In genomic region chr11:61120099-61120864, GRCh38 we compare ENCODE assay signal across 19 cellular contexts. TPM values are rescaled to one million over a fixed set of nuclear protein-coding genes. Genes with fewer than 3 reads are reported as not detected.
DNase-seq lines count a peak whose midpoint lies in the region; ATAC-seq, FAIRE-seq and TF ChIP-seq lines count a peak whose summit lies in the region.
"Had no signal": no experiment of that assay in that cellular context is flagged by ENCODE, and none has a peak within 500 bp of the region (broad histone marks: within the 10 kb centered on the region; RNA-seq: fewer than 3 reads in every experiment).

No MANE protein-coding gene starts in this region.

- no peak overlapping the region for H2BK12ac ChIP-seq in H1 (ENCODE audit: low read depth, low read length)

- H2BK15ac ChIP-seq in H1 (ENCODE audit: low read length), result no peak overlapping the region

- H3K27ac ChIP-seq in H1 (ENCODE audit: low read depth, low read length), result no peak overlapping the region
- H3K27ac ChIP-seq in temporal lobe (ENCODE audit: low read depth, low read length), result peak overlapping the region; percentile 40
- H3K27ac ChIP-seq: breast epithelium, SK-N-MC had no signal

- no peak overlapping the region for H2BK20ac ChIP-seq in H1 (ENCODE audit: low read length)

- no peaks in the 10 kb centered on the region for H3K36me3 ChIP-seq in H1 (ENCODE audit: control insufficient read depth in 2 of 4, insufficient read depth in 4 of 4, low read length in 3 of 4)
- H3K36me3 ChIP-seq: breast epithelium, sigmoid colon had no signal

- H3K4me1 ChIP-seq in H1 (replicated peaks in 1 of 4; ENCODE audit: control insufficient read depth in 3 of 4, insufficient read depth in 4 of 4, low read length in 3 of 4), result no peaks in the 10 kb centered on the region; a peak in 1 of 7 replicates
- H3K4me1 ChIP-seq: breast epithelium had no signal

- H3K4me3 ChIP-seq in H1 (ENCODE audit: extremely low read depth in 1 of 4, insufficient read depth in 2 of 4, low read depth in 3 of 4, low read length in 4 of 4), result no peak overlapping the region
- H3K4me3 ChIP-seq: breast epithelium, lung, sigmoid colon had no signal

- 88% methylated on average over 17 of the region's 17 CpGs; no CpG with 5 or more reads in 1 of the 2 experiments for WGBS in H1 (ENCODE audit: extremely low coverage in 1 of 2, insufficient coverage in 1 of 2, insufficient read length in 1 of 2, insufficient replicate concordance in 2 of 2, low coverage in 1 of 2, low lambda C conversion rate in 2 of 2, missing lambda C conversion rate in 1 of 2), 2 experiments

- peak overlapping the region; percentile 48 for H3K4me3 Mint-ChIP-seq in activated CD8-positive, alpha-beta memory T cell treated with anti-CD3 and anti-CD28 coated beads, Interleukin-2, amount 10 ng/mL, durations not matched to agents 7 days and 5 days
- H3K4me3 Mint-ChIP-seq in activated CD8-positive, alpha-beta T cell treated with anti-CD3 and anti-CD28 coated beads, Interleukin-2, amount 10 ng/mL, durations not matched to agents 7 days and 5 days, result peak overlapping the region; percentile 49
- no peak overlapping the region for H3K4me3 Mint-ChIP-seq in HFFc6
- H3K4me3 Mint-ChIP-seq: IgD-negative memory B cell; stimulated activated naive B cell treated with anti-CD40 and anti-IgM and Interleukin-4, amounts not matched to agents 10 μg/mL and 1 μg/mL and 100 μg/mL, for 72 hours had no signal

- H3K56ac ChIP-seq in H1 (replicated peaks; ENCODE audit: insufficient read length, low read depth, low read length), result no peak overlapping the region

- H2AFZ ChIP-seq in H1 (ENCODE audit: low read length), result no peak overlapping the region

- H3K23me2 ChIP-seq in H1 (ENCODE audit: low read depth, low read length), result peaks cover 11% of the 10 kb centered on the region; the same call in 1 of the 2 replicates

- ATAC-seq in activated CD8-positive, alpha-beta memory T cell treated with anti-CD3 and anti-CD28 coated beads, Interleukin-2, amount 10 ng/mL, durations not matched to agents 7 days and 5 days, result no peak
- peak; percentile 24 for ATAC-seq in activated CD8-positive, alpha-beta T cell treated with anti-CD3 and anti-CD28 coated beads, Interleukin-2, amount 10 ng/mL, durations not matched to agents 7 days and 5 days

- H3K4ac ChIP-seq in H1 (replicated peaks; ENCODE audit: insufficient read length, low read depth, low read length), result no peak overlapping the region

- peaks cover 0 to 2% (median 0%) of the 10 kb centered on the region in 4 experiments; a peak in 1 of 7 replicates for H3K27me3 ChIP-seq in H1 (replicated peaks in 1 of 4; ENCODE audit: control insufficient read depth in 3 of 4, extremely low read depth in 1 of 4, insufficient read depth in 3 of 4, low read length in 3 of 4)
- H3K27me3 ChIP-seq: breast epithelium, sigmoid colon had no signal

- H3K79me2 ChIP-seq in H1 (ENCODE audit: control insufficient read depth in 1 of 2, insufficient read depth in 2 of 2, low read length in 2 of 2), result no peaks in the 10 kb centered on the region

- POLR2A ChIA-PET in activated CD8-positive, alpha-beta T cell treated with anti-CD3 and anti-CD28 coated beads, Interleukin-2, amount 10 ng/mL, durations not matched to agents 7 days and 5 days (lab: Charles Lee), result interaction anchor here (1.2 to 2.4 kb wide), 3 partner anchors 8 to 149 kb away, joined by 3 to 9 read pairs (median 7); partner anchors contain the start of gene CD6
- POLR2A ChIA-PET in H1 (lab: Charles Lee; ENCODE audit: partially characterized antibody), result no interaction called here

- peak overlapping the region; percentile 52 for H3K27ac Mint-ChIP-seq in activated CD8-positive, alpha-beta memory T cell treated with anti-CD3 and anti-CD28 coated beads, Interleukin-2, amount 10 ng/mL, durations not matched to agents 7 days and 5 days
- peak overlapping the region; percentile 83 for H3K27ac Mint-ChIP-seq in activated CD8-positive, alpha-beta T cell treated with anti-CD3 and anti-CD28 coated beads, Interleukin-2, amount 10 ng/mL, durations not matched to agents 7 days and 5 days
- no peak overlapping the region for H3K27ac Mint-ChIP-seq in HFFc6
- H3K27ac Mint-ChIP-seq: stimulated activated naive B cell treated with anti-CD40 and anti-IgM and Interleukin-4, amounts not matched to agents 10 μg/mL and 1 μg/mL and 100 μg/mL, for 72 hours had no signal

- H3K27me3 Mint-ChIP-seq in activated CD8-positive, alpha-beta memory T cell treated with anti-CD3 and anti-CD28 coated beads, Interleukin-2, amount 10 ng/mL, durations not matched to agents 7 days and 5 days, result no peaks in the 10 kb centered on the region
- H3K27me3 Mint-ChIP-seq in activated CD8-positive, alpha-beta T cell treated with anti-CD3 and anti-CD28 coated beads, Interleukin-2, amount 10 ng/mL, durations not matched to agents 7 days and 5 days (ENCODE audit: low read depth), result no peaks in the 10 kb centered on the region
- peaks cover 11% of the 10 kb centered on the region for H3K27me3 Mint-ChIP-seq in HFFc6 (ENCODE audit: insufficient read depth)
- H3K27me3 Mint-ChIP-seq: IgD-negative memory B cell; stimulated activated naive B cell treated with anti-CD40 and anti-IgM and Interleukin-4, amounts not matched to agents 10 μg/mL and 1 μg/mL and 100 μg/mL, for 72 hours had no signal

- no peak overlapping the region for H3K23ac ChIP-seq in H1 (ENCODE audit: insufficient read length)

- no peak for DNase-seq in activated CD8-positive, alpha-beta memory T cell treated with anti-CD3 and anti-CD28 coated beads, Interleukin-2, amount 10 ng/mL, durations not matched to agents 7 days and 5 days
- no peak for DNase-seq in activated CD8-positive, alpha-beta memory T cell treated with anti-CD3 and anti-CD28 coated beads, Interleukin-2, amount 50 U/mL, for 4 hours
- no peak for DNase-seq in activated CD8-positive, alpha-beta T cell treated with anti-CD3 and anti-CD28 coated beads, Interleukin-2, amount 10 ng/mL, durations not matched to agents 7 days and 5 days
- DNase-seq in H1 (ENCODE audit: low read depth in 1 of 2, low spot score in 2 of 2) (no peak), activated gamma-delta T cell (lab: John Stamatoyannopoulos, UW) (no peak), HuH-7 (ENCODE audit: low spot score) (no peak), HFFc6 (no peak)
- DNase-seq: ACHN; effector CD8-positive, alpha-beta T cell; GOT3; NCI-H1417 treated with DMSO at 0.1 percent for 48 hours; NCI-H345; sigmoid colon; stimulated activated naive B cell treated with anti-CD40 and anti-IgM and Interleukin-4, amounts not matched to agents 10 μg/mL and 1 μg/mL and 100 μg/mL, for 72 hours had no signal

- H2BK120ac ChIP-seq in H1 (replicated peaks; ENCODE audit: low read depth, low read length), result no peak overlapping the region

- TF ChIP-seq EP300 in H1 (IDR thresholded peaks at IDR 0.05; ENCODE audit: borderline replicate concordance in 1 of 2, low read depth in 2 of 2, low read length in 2 of 2), result no peak

- H4K91ac ChIP-seq in H1 (replicated peaks; ENCODE audit: insufficient read length, low read length), result no peak overlapping the region

- H2BK5ac ChIP-seq in H1 (ENCODE audit: low read depth, low read length), result no peak overlapping the region

- H3K18ac ChIP-seq in H1 (ENCODE audit: extremely low read depth, low read length), result no peak overlapping the region

- H3K14ac ChIP-seq in H1 (ENCODE audit: insufficient read length), result no peak overlapping the region

- no peak overlapping the region for H2AK5ac ChIP-seq in H1 (ENCODE audit: low read depth, low read length)

- TF ChIP-seq POLR2A in H1 (IDR thresholded peaks at IDR 0.05; ENCODE audit: control extremely low read depth in 1 of 2, low read depth in 2 of 2, low read length in 2 of 2), result no peak

- no peak for TF ChIP-seq RAD21 in H1 (IDR thresholded peaks at IDR 0.05 in 1 of 2, conservative IDR thresholded peaks at IDR 0.05 in 1 of 2; ENCODE audit: low read depth in 2 of 2, low read length in 2 of 2)

- no peak overlapping the region for H4K5ac ChIP-seq in H1 (ENCODE audit: insufficient read length, low read depth, low read length)

- H3K9me3 ChIP-seq in H1 (ENCODE audit: insufficient read depth in 2 of 2, low read depth in 1 of 2, low read length in 1 of 2), result no peaks in the 10 kb centered on the region
- H3K9me3 ChIP-seq: breast epithelium, sigmoid colon had no signal

- H3K9ac ChIP-seq in H1 (replicated peaks in 1 of 4; ENCODE audit: extremely low read depth in 1 of 4, low read depth in 3 of 4, low read length in 3 of 4), result no peak overlapping the region

- no peak for TF ChIP-seq CTCF in H1 (IDR thresholded peaks at IDR 0.05; ENCODE audit: control extremely low read depth in 1 of 3, insufficient read depth in 1 of 3, low read depth in 1 of 3, low read length in 3 of 3)
- no peak for TF ChIP-seq CTCF in HFFc6 (IDR thresholded peaks at IDR 0.05)

- H4K8ac ChIP-seq in H1 (ENCODE audit: extremely low read depth, insufficient read depth, low read length), result peak overlapping the region; percentile 3; the same call in 1 of the 2 replicates

- H3K79me1 ChIP-seq in H1 (ENCODE audit: low read depth, low read length), result no peaks in the 10 kb centered on the region

- no peak overlapping the region for H3K4me2 ChIP-seq in H1 (ENCODE audit: insufficient read depth in 1 of 2, low read depth in 2 of 2, low read length in 2 of 2)

- peaks cover 2 to 3% of the 10 kb centered on the region in 2 experiments for H4K20me1 ChIP-seq in H1 (replicated peaks in 1 of 2; ENCODE audit: control insufficient read depth in 1 of 2, insufficient read depth in 2 of 2, low read length in 2 of 2)

- peaks cover 52% of the 10 kb centered on the region for H3K4me1 Mint-ChIP-seq in activated CD8-positive, alpha-beta memory T cell treated with anti-CD3 and anti-CD28 coated beads, Interleukin-2, amount 10 ng/mL, durations not matched to agents 7 days and 5 days
- peaks cover 76% of the 10 kb centered on the region for H3K4me1 Mint-ChIP-seq in activated CD8-positive, alpha-beta T cell treated with anti-CD3 and anti-CD28 coated beads, Interleukin-2, amount 10 ng/mL, durations not matched to agents 7 days and 5 days (ENCODE audit: low read depth)
- no peaks in the 10 kb centered on the region for H3K4me1 Mint-ChIP-seq in HFFc6 (ENCODE audit: low read depth)

- peaks cover 66% of the 10 kb centered on the region for H3K36me3 Mint-ChIP-seq in activated CD8-positive, alpha-beta memory T cell treated with anti-CD3 and anti-CD28 coated beads, Interleukin-2, amount 10 ng/mL, durations not matched to agents 7 days and 5 days
- H3K36me3 Mint-ChIP-seq in activated CD8-positive, alpha-beta T cell treated with anti-CD3 and anti-CD28 coated beads, Interleukin-2, amount 10 ng/mL, durations not matched to agents 7 days and 5 days (ENCODE audit: low read depth), result peaks cover 89% of the 10 kb centered on the region
- no peaks in the 10 kb centered on the region for H3K36me3 Mint-ChIP-seq in HFFc6 (ENCODE audit: low read depth)

- CTCF ChIA-PET in activated CD8-positive, alpha-beta memory T cell treated with anti-CD3 and anti-CD28 coated beads, Interleukin-2, amount 10 ng/mL, durations not matched to agents 7 days and 5 days (lab: Charles Lee), result interaction anchor here (0.8 to 2.5 kb wide), 2 partner anchors 8 to 10 kb away, joined by 3 to 19 read pairs; no protein-coding TSS in a partner anchor
- CTCF ChIA-PET in activated CD8-positive, alpha-beta T cell treated with anti-CD3 and anti-CD28 coated beads, Interleukin-2, amount 10 ng/mL, durations not matched to agents 7 days and 5 days (lab: Charles Lee), result interaction anchor here (0.5 to 1.8 kb wide), 4 partner anchors 9 to 69 kb away, joined by 3 to 21 read pairs (median 5); no protein-coding TSS in a partner anchor
- CTCF ChIA-PET in H1 (lab: Charles Lee; ENCODE audit: partially characterized antibody), result interaction anchor here (1.5 kb wide), 1 partner anchor 23 kb away, joined by 3 read pairs; no protein-coding TSS in a partner anchor

- H3K9me3 Mint-ChIP-seq in activated CD8-positive, alpha-beta memory T cell treated with anti-CD3 and anti-CD28 coated beads, Interleukin-2, amount 10 ng/mL, durations not matched to agents 7 days and 5 days (ENCODE audit: low read depth), result peaks cover 3% of the 10 kb centered on the region
- H3K9me3 Mint-ChIP-seq in activated CD8-positive, alpha-beta T cell treated with anti-CD3 and anti-CD28 coated beads, Interleukin-2, amount 10 ng/mL, durations not matched to agents 7 days and 5 days (ENCODE audit: insufficient read depth), result no peaks in the 10 kb centered on the region
- no peaks in the 10 kb centered on the region for H3K9me3 Mint-ChIP-seq in HFFc6
- H3K9me3 Mint-ChIP-seq: IgD-negative memory B cell had no signal

- no peak for FAIRE-seq in H1 (lab: Jason Lieb, UNC)

RNA-seq across cellular contexts. Expression of gene CD5, which starts 18.0 kb away (rescaled TPM):
- total RNA-seq in activated CD8-positive, alpha-beta memory T cell treated with anti-CD3 and anti-CD28 coated beads, Interleukin-2, amount 10 ng/mL, durations not matched to agents 7 days and 5 days, result 100 to 1,000 TPM; 134 to 152 TPM
- total RNA-seq in activated CD8-positive, alpha-beta T cell treated with anti-CD3 and anti-CD28 coated beads, Interleukin-2, amount 10 ng/mL, durations not matched to agents 7 days and 5 days, result 100 to 1,000 TPM; 252 to 274 TPM
- not detected in 2 replicates for total RNA-seq in H1 (2021; fragmentation: NEBNext Ultra II Directional; extraction: Animal tissue kit (Norgen Biotek cat#: 25700))
- not detected in 2 replicates for polyA plus RNA-seq in H1 (2011; rRNA removed)
- polyA plus RNA-seq in H1 (2011; cell fraction: cytosol; rRNA removed), result not detected
- not detected for polyA plus RNA-seq in H1 (2011; cell fraction: nucleus; rRNA removed)
- not detected in 4 replicates for polyA plus RNA-seq in H1 (2012, experiment 1 of 2)
- polyA plus RNA-seq in H1 (2012, experiment 2 of 2), result not detected
- not detected for polyA plus RNA-seq in H1 (2013, experiment 1 of 2)
- polyA plus RNA-seq in H1 (2013, experiment 2 of 2), result not detected
- polyA minus RNA-seq in H1 (2011; rRNA and poly(A)+ RNA removed), result not detected in 2 replicates
- not detected for polyA minus RNA-seq in H1 (2011; cell fraction: cytosol; rRNA and poly(A)+ RNA removed)
- not detected for polyA minus RNA-seq in H1 (2011; cell fraction: nucleus; rRNA and poly(A)+ RNA removed)
- total RNA-seq in temporal lobe, result not detected
- total RNA-seq in HFFc6 (2021; fragmentation: NEBNext Ultra II Directional; extraction: Animal tissue kit (Norgen Biotek cat#: 25700)), result not detected

RNA-seq across cellular contexts. Expression of gene VPS37C, which starts 40.9 kb away (rescaled TPM):
- 1 to 10 TPM; 5.4 to 5.6 TPM for total RNA-seq in activated CD8-positive, alpha-beta memory T cell treated with anti-CD3 and anti-CD28 coated beads, Interleukin-2, amount 10 ng/mL, durations not matched to agents 7 days and 5 days
- 1 to 10 TPM; 3.4 to 3.8 TPM for total RNA-seq in activated CD8-positive, alpha-beta T cell treated with anti-CD3 and anti-CD28 coated beads, Interleukin-2, amount 10 ng/mL, durations not matched to agents 7 days and 5 days
- 18.0 and 21.0 TPM in 2 replicates for total RNA-seq in H1 (2021; fragmentation: NEBNext Ultra II Directional; extraction: Animal tissue kit (Norgen Biotek cat#: 25700))
- 12.9 and 15.4 TPM in 2 replicates for polyA plus RNA-seq in H1 (2011; rRNA removed)
- polyA plus RNA-seq in H1 (2011; cell fraction: cytosol; rRNA removed), result 11.8 TPM
- polyA plus RNA-seq in H1 (2011; cell fraction: nucleus; rRNA removed), result 18.5 TPM
- polyA plus RNA-seq in H1 (2012, experiment 1 of 2), result 13.4 to 15.3 TPM (median 14.9 TPM) in 4 replicates
- 14.5 TPM for polyA plus RNA-seq in H1 (2012, experiment 2 of 2)
- polyA plus RNA-seq in H1 (2013, experiment 1 of 2), result 12.0 TPM
- polyA plus RNA-seq in H1 (2013, experiment 2 of 2), result 12.1 TPM
- polyA minus RNA-seq in H1 (2011; rRNA and poly(A)+ RNA removed), result 4.8 and 7.2 TPM in 2 replicates
- 7.1 TPM for polyA minus RNA-seq in H1 (2011; cell fraction: cytosol; rRNA and poly(A)+ RNA removed)
- 10.7 TPM for polyA minus RNA-seq in H1 (2011; cell fraction: nucleus; rRNA and poly(A)+ RNA removed)
- total RNA-seq in temporal lobe, result 3.4 TPM
- 10 to 100 TPM; 14.6 to 17.0 (median 16.0) TPM for total RNA-seq in HFFc6 (2021; fragmentation: NEBNext Ultra II Directional; extraction: Animal tissue kit (Norgen Biotek cat#: 25700))

Comparison
In these comparisons a context has a peak if more than half of its experiments do, and no peak if none do; other contexts are left out.
1. RNA of gene CD5, which starts 18.0 kb away (total RNA-seq): 252 to 274 TPM in activated CD8-positive, alpha-beta T cell treated with anti-CD3 and anti-CD28 coated beads, Interleukin-2, amount 10 ng/mL, durations not matched to agents 7 days and 5 days and 134 to 152 TPM in activated CD8-positive, alpha-beta memory T cell treated with anti-CD3 and anti-CD28 coated beads, Interleukin-2, amount 10 ng/mL, durations not matched to agents 7 days and 5 days; not detected in H1, not detected in temporal lobe (single experiment) and not detected in HFFc6; every median in the first group is over 100 times any median in the second.